ENCODE assay signal across 10 cellular contexts in genomic region chr5:145854651-145855258, GRCh38. TPM values are rescaled to one million over a fixed set of nuclear protein-coding genes. Genes with fewer than 3 reads are reported as not detected.
DNase-seq lines count a peak whose midpoint lies in the region; ATAC-seq and TF ChIP-seq lines count a peak whose summit lies in the region.
"Had no signal": no experiment of that assay in that cellular context is flagged by ENCODE, and none has a peak within 500 bp of the region (broad histone marks: within the 10 kb centered on the region; RNA-seq: fewer than 3 reads in every experiment).

No MANE protein-coding gene starts in this region.

- H3K36me3 ChIP-seq in neural progenitor cell, result no peaks in the 10 kb centered on the region

- H3K9me3 Mint-ChIP-seq in neural progenitor cell, result no peaks in the 10 kb centered on the region
- no peaks in the 10 kb centered on the region for H3K9me3 Mint-ChIP-seq in activated CD8-positive, alpha-beta T cell treated with anti-CD3 and anti-CD28 coated beads for 36 hours
- no peaks in the 10 kb centered on the region for H3K9me3 Mint-ChIP-seq in activated T-helper 2 cell treated with anti-CD3 and anti-CD28 coated beads, Interferon-gamma antibody, Interleukin-2, Interleukin-4, amounts not matched to agents 10 μg/mL and 5 μg/mL and 100 μg/mL, durations not matched to agents 14 hours and 24 hours and 36 hours

- CTCF ChIA-PET in activated CD8-positive, alpha-beta T cell treated with anti-CD3 and anti-CD28 coated beads for 36 hours (lab: Charles Lee), result interaction anchor here (1.0 kb wide), 1 partner anchor 29 kb away, joined by 3 read pairs; no protein-coding TSS in a partner anchor

- intact Hi-C loops in activated CD8-positive, alpha-beta T cell treated with anti-CD3 and anti-CD28 coated beads for 36 hours (cut with micrococcal nuclease), result no loop called here
- intact Hi-C loops in activated T-helper 2 cell treated with anti-CD3 and anti-CD28 coated beads, Interferon-gamma antibody, Interleukin-2, Interleukin-4, amounts not matched to agents 10 μg/mL and 5 μg/mL and 100 μg/mL, durations not matched to agents 14 hours and 24 hours and 36 hours (cut with micrococcal nuclease), result no loop called here

- H3K4me3 ChIP-seq in neural progenitor cell, result no peak overlapping the region
- H3K4me3 ChIP-seq: GM12878 had no signal

- no peaks in the 10 kb centered on the region for H3K79me2 ChIP-seq in neural progenitor cell (ENCODE audit: low read depth)

- no peaks in the 10 kb centered on the region for H3F3A ChIP-seq in neural progenitor cell (ENCODE audit: low read depth)

- no peak overlapping the region for H3K4me2 ChIP-seq in neural progenitor cell

- TF ChIP-seq CTCF in neural progenitor cell (IDR thresholded peaks at IDR 0.05), result no peak
- TF ChIP-seq CTCF in activated CD8-positive, alpha-beta T cell treated with anti-CD3 and anti-CD28 coated beads for 36 hours (IDR thresholded peaks at IDR 0.05), result no peak

- POLR2A ChIA-PET in activated CD8-positive, alpha-beta T cell treated with anti-CD3 and anti-CD28 coated beads for 36 hours (lab: Charles Lee), result no interaction called here

- no peak overlapping the region for H3K9ac ChIP-seq in neural progenitor cell

- H3K9me3 ChIP-seq in neural progenitor cell (ENCODE audit: low read depth), result no peaks in the 10 kb centered on the region

- peaks cover 13% of the 10 kb centered on the region for H3K4me1 ChIP-seq in neural progenitor cell

- peaks cover 14% of the 10 kb centered on the region for H3K4me1 Mint-ChIP-seq in neural progenitor cell
- peaks cover 4% of the 10 kb centered on the region for H3K4me1 Mint-ChIP-seq in activated CD8-positive, alpha-beta T cell treated with anti-CD3 and anti-CD28 coated beads for 36 hours (ENCODE audit: low read depth)
- peaks cover 9% of the 10 kb centered on the region for H3K4me1 Mint-ChIP-seq in activated T-helper 2 cell treated with anti-CD3 and anti-CD28 coated beads, Interferon-gamma antibody, Interleukin-2, Interleukin-4, amounts not matched to agents 10 μg/mL and 5 μg/mL and 100 μg/mL, durations not matched to agents 14 hours and 24 hours and 36 hours (ENCODE audit: low read depth)

- peaks cover 2% of the 10 kb centered on the region for H3K27me3 Mint-ChIP-seq in neural progenitor cell (ENCODE audit: insufficient read depth, low read depth)
- H3K27me3 Mint-ChIP-seq in activated CD8-positive, alpha-beta T cell treated with anti-CD3 and anti-CD28 coated beads for 36 hours, result peaks cover 5% of the 10 kb centered on the region
- peaks cover 11% of the 10 kb centered on the region for H3K27me3 Mint-ChIP-seq in activated T-helper 2 cell treated with anti-CD3 and anti-CD28 coated beads, Interferon-gamma antibody, Interleukin-2, Interleukin-4, amounts not matched to agents 10 μg/mL and 5 μg/mL and 100 μg/mL, durations not matched to agents 14 hours and 24 hours and 36 hours (ENCODE audit: low read depth)

- DNase-seq in GM03348 (ENCODE audit: low spot score) (peak; percentile 71), NOMO-1 (lab: John Stamatoyannopoulos, UW; ENCODE audit: unreplicated experiment in 2 of 2) (peak; percentile 4 to 54), dermis blood vessel endothelial cell (peak; percentile 67), neural progenitor cell (ENCODE audit: low spot score) (no peak), cerebellar cortex (ENCODE audit: low spot score) (no peak), NCI-H2107 treated with DMSO at 0.1 percent for 48 hours (lab: John Stamatoyannopoulos, UW; ENCODE audit: unreplicated experiment) (no peak)
- DNase-seq in activated CD8-positive, alpha-beta T cell treated with anti-CD3 and anti-CD28 coated beads for 36 hours, result no peak
- DNase-seq in activated T-helper 2 cell treated with anti-CD3 and anti-CD28 coated beads, Interferon-gamma antibody, Interleukin-2, Interleukin-4, amounts not matched to agents 10 μg/mL and 5 μg/mL and 100 μg/mL, durations not matched to agents 14 hours and 24 hours and 36 hours (ENCODE audit: low spot score), result no peak
- DNase-seq: central memory CD4-positive, alpha-beta T cell had no signal

- peak overlapping the region; percentile 3 for H3K27ac Mint-ChIP-seq in neural progenitor cell
- H3K27ac Mint-ChIP-seq in activated CD8-positive, alpha-beta T cell treated with anti-CD3 and anti-CD28 coated beads for 36 hours, result no peak overlapping the region
- no peak overlapping the region for H3K27ac Mint-ChIP-seq in activated T-helper 2 cell treated with anti-CD3 and anti-CD28 coated beads, Interferon-gamma antibody, Interleukin-2, Interleukin-4, amounts not matched to agents 10 μg/mL and 5 μg/mL and 100 μg/mL, durations not matched to agents 14 hours and 24 hours and 36 hours

- H3K27ac ChIP-seq in neural progenitor cell, result no peak overlapping the region

- H3K4me3 Mint-ChIP-seq in neural progenitor cell, result no peak overlapping the region
- no peak overlapping the region for H3K4me3 Mint-ChIP-seq in activated CD8-positive, alpha-beta T cell treated with anti-CD3 and anti-CD28 coated beads for 36 hours
- H3K4me3 Mint-ChIP-seq in activated T-helper 2 cell treated with anti-CD3 and anti-CD28 coated beads, Interferon-gamma antibody, Interleukin-2, Interleukin-4, amounts not matched to agents 10 μg/mL and 5 μg/mL and 100 μg/mL, durations not matched to agents 14 hours and 24 hours and 36 hours (ENCODE audit: low read depth), result no peak overlapping the region

- ATAC-seq in activated CD8-positive, alpha-beta T cell treated with anti-CD3 and anti-CD28 coated beads for 36 hours, result no peak
- ATAC-seq: GM12878 had no signal

- H3K27me3 ChIP-seq in neural progenitor cell, result no peaks in the 10 kb centered on the region

- H4K20me1 ChIP-seq in neural progenitor cell (ENCODE audit: low read depth), result no peaks in the 10 kb centered on the region

- no peaks in the 10 kb centered on the region for H3K36me3 Mint-ChIP-seq in neural progenitor cell
- no peaks in the 10 kb centered on the region for H3K36me3 Mint-ChIP-seq in activated CD8-positive, alpha-beta T cell treated with anti-CD3 and anti-CD28 coated beads for 36 hours (ENCODE audit: low read depth)
- no peaks in the 10 kb centered on the region for H3K36me3 Mint-ChIP-seq in activated T-helper 2 cell treated with anti-CD3 and anti-CD28 coated beads, Interferon-gamma antibody, Interleukin-2, Interleukin-4, amounts not matched to agents 10 μg/mL and 5 μg/mL and 100 μg/mL, durations not matched to agents 14 hours and 24 hours and 36 hours (ENCODE audit: low read depth)

- H2AFZ ChIP-seq in neural progenitor cell (replicated peaks), result peak overlapping the region; percentile 83

RNA-seq across cellular contexts. Expression of gene GRXCR2, which starts 18.1 kb away (rescaled TPM):
- total RNA-seq in dermis blood vessel endothelial cell (not detected in 2 replicates), neural progenitor cell (ENCODE audit: low replicate concordance) (not detected in 2 replicates)
- total RNA-seq in activated CD8-positive, alpha-beta T cell treated with anti-CD3 and anti-CD28 coated beads for 36 hours, result not detected
- not detected in 2 replicates for total RNA-seq in activated T-helper 2 cell treated with anti-CD3 and anti-CD28 coated beads, Interferon-gamma antibody, Interleukin-2, Interleukin-4, amounts not matched to agents 10 μg/mL and 5 μg/mL and 100 μg/mL, durations not matched to agents 14 hours and 24 hours and 36 hours
- total RNA-seq: GM12878 had no signal

RNA-seq across cellular contexts. Expression of gene PRELID2, which starts 19.6 kb away (rescaled TPM):
- total RNA-seq in dermis blood vessel endothelial cell, result 22.2 and 27.9 TPM in 2 replicates
- 25.9 and 30.3 TPM in 2 replicates for total RNA-seq in neural progenitor cell (ENCODE audit: low replicate concordance)
- total RNA-seq in activated CD8-positive, alpha-beta T cell treated with anti-CD3 and anti-CD28 coated beads for 36 hours, result 1 to 10 TPM; 2.7 to 3.6 TPM
- total RNA-seq in activated T-helper 2 cell treated with anti-CD3 and anti-CD28 coated beads, Interferon-gamma antibody, Interleukin-2, Interleukin-4, amounts not matched to agents 10 μg/mL and 5 μg/mL and 100 μg/mL, durations not matched to agents 14 hours and 24 hours and 36 hours, result 5.6 and 7.1 TPM in 2 replicates

Comparison
In these comparisons a context has a peak if more than half of its experiments do, and no peak if none do; other contexts are left out.
1. DNase-seq: peak in GM03348 (single experiment), NOMO-1 (2 of 2) and dermis blood vessel endothelial cell (single experiment); none in neural progenitor cell (single experiment), activated CD8-positive, alpha-beta T cell treated with anti-CD3 and anti-CD28 coated beads for 36 hours (single experiment), activated T-helper 2 cell treated with anti-CD3 and anti-CD28 coated beads, Interferon-gamma antibody, Interleukin-2, Interleukin-4, amounts not matched to agents 10 μg/mL and 5 μg/mL and 100 μg/mL, durations not matched to agents 14 hours and 24 hours and 36 hours (single experiment), cerebellar cortex (single experiment) and NCI-H2107 treated with DMSO at 0.1 percent for 48 hours (single experiment).